ENCODE assay signal across 7 cellular contexts in genomic region chr3:186779204-186779603, GRCh38.
"Had no signal": no experiment of that assay in that cellular context is flagged by ENCODE, and none has a peak within 500 bp of the region (broad histone marks: within the 10 kb centered on the region; RNA-seq: fewer than 3 reads in every experiment).

No MANE protein-coding gene starts in this region.

- ATAC-seq: K562 had no signal

- FAIRE-seq: HTR-8/SVneo, K562 had no signal

- H3K9me3 Mint-ChIP-seq: IgD-negative memory B cell had no signal

- H3K27me3 Mint-ChIP-seq: IgD-negative memory B cell had no signal

- H3K4me3 ChIP-seq: K562 had no signal

- DNase-seq: IMR-90, KBM-7, KG1 had no signal

- H3K4me3 Mint-ChIP-seq: IgD-negative memory B cell had no signal

- H3K27ac ChIP-seq: HL-60 had no signal
